8 cellular contexts compared by ENCODE assay signal in the genomic region with DNA sequence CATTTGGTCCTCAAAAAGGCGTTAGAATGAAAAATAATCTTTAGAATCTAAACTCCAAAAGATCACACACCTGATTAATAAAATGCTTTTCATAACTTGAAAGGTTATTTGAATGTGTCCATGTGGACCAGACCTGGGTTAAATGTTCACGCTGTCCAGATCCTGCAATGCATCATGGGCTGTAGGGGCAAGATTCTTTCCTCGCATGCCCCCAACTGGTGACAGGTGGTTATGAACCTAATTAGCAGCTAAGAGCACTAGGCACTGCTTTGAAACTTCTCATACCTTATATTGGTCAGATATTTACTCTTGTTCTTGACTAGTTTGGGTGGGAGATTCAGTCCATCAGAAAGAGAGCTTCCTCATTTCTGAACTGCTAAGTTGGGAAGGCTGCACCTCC. TPM values are rescaled to one million over a fixed set of nuclear protein-coding genes. Genes with fewer than 3 reads are reported as not detected.
DNase-seq lines count a peak whose midpoint lies in the region; ATAC-seq and TF ChIP-seq lines count a peak whose summit lies in the region.

No MANE protein-coding gene starts in this region.

- no peaks in the 10 kb centered on the region for H3K36me3 Mint-ChIP-seq in activated naive CD4-positive, alpha-beta T cell treated with anti-CD3 and anti-CD28 coated beads, Interleukin-2, amount 50 U/mL, for 72 hours
- H3K36me3 Mint-ChIP-seq in glutamatergic neuron (ENCODE audit: unreplicated experiment), result no peaks in the 10 kb centered on the region

- no peaks in the 10 kb centered on the region for H3K9me3 ChIP-seq in mammary epithelial cell (replicated peaks; ENCODE audit: insufficient read depth, low read length)
- H3K9me3 ChIP-seq in effector memory CD4-positive, alpha-beta T cell (ENCODE audit: control insufficient read depth, low read length), result no peaks in the 10 kb centered on the region

- no peak overlapping the region for H3K9ac ChIP-seq in mammary epithelial cell (ENCODE audit: insufficient read depth, low read length)

- H2AFZ ChIP-seq in mammary epithelial cell (ENCODE audit: low read depth, low read length), result no peak overlapping the region

- no peaks in the 10 kb centered on the region for H3K79me2 ChIP-seq in mammary epithelial cell (ENCODE audit: insufficient read depth, low read length)

- CTCF ChIA-PET in mammary epithelial cell (lab: Charles Lee; ENCODE audit: low non-redundant PET), result interaction anchor here (0.6 kb wide), 1 partner anchor 130 kb away, joined by 3 read pairs; no protein-coding TSS in a partner anchor

- peak; percentile 67 to 73 for ATAC-seq in activated naive CD4-positive, alpha-beta T cell treated with anti-CD3 and anti-CD28 coated beads, Interleukin-2, amount 50 U/mL, for 72 hours
- peak; percentile 85 for ATAC-seq in GM21737 (IDR thresholded peaks at IDR 0.05; ENCODE audit: unreplicated experiment)
- peak; percentile 66 for ATAC-seq in stimulated activated naive CD8-positive, alpha-beta T cell treated with anti-CD3 and anti-CD28 coated beads, Interleukin-15, Interleukin-2, amounts not matched to agents 100 U/mL and 50 U/mL, for 24 hours

- no peaks in the 10 kb centered on the region for H3K27me3 Mint-ChIP-seq in glutamatergic neuron (ENCODE audit: unreplicated experiment)

- H3K27me3 ChIP-seq in mammary epithelial cell (ENCODE audit: insufficient read depth, low read length), result no peaks in the 10 kb centered on the region
- H3K27me3 ChIP-seq in effector memory CD4-positive, alpha-beta T cell (replicated peaks; ENCODE audit: control insufficient read depth, insufficient read depth, low read length, poor library complexity, severe bottlenecking), result no peaks in the 10 kb centered on the region

- in situ Hi-C loops in mammary epithelial cell (cut with MboI; ENCODE audit: low sequenced_read_pairs in 2 of 2), result no loop called here

- no TSS peak for BruUV-seq in mammary epithelial cell (replicated peaks; lab: Mats Ljungman, UMichigan)

- H3K4me3 Mint-ChIP-seq in glutamatergic neuron (ENCODE audit: unreplicated experiment), result no peak overlapping the region

- H3K4me1 Mint-ChIP-seq in glutamatergic neuron (ENCODE audit: low read depth, unreplicated experiment), result no peaks in the 10 kb centered on the region

- dilution Hi-C loops in mammary epithelial cell (cut with HindIII; ENCODE audit: low sequenced_read_pairs), result no loop called here

- no peaks in the 10 kb centered on the region for H3K4me1 ChIP-seq in mammary epithelial cell (ENCODE audit: insufficient read depth, low read length)
- no peaks in the 10 kb centered on the region for H3K4me1 ChIP-seq in effector memory CD4-positive, alpha-beta T cell (ENCODE audit: control insufficient read depth, insufficient read depth, low read length, poor library complexity, severe bottlenecking)

- no peak overlapping the region for H3K4me2 ChIP-seq in mammary epithelial cell (ENCODE audit: insufficient read depth, low read depth, low read length)

- DNase-seq in activated naive CD4-positive, alpha-beta T cell treated with anti-CD3 and anti-CD28 coated beads, Interleukin-2, amount 50 U/mL, for 72 hours (ENCODE audit: low spot score in 2 of 2), result peak in 1 of 2 donors; percentile 37
- no peak for DNase-seq in activated naive CD4-positive, alpha-beta T cell treated with anti-CD3 and anti-CD28 coated beads, Interleukin-2, amount 50 U/mL, for 16 hours
- DNase-seq in mammary epithelial cell, result no peak
- peak; percentile 49 for DNase-seq in stimulated activated naive CD8-positive, alpha-beta T cell treated with anti-CD3 and anti-CD28 coated beads, Interleukin-15, Interleukin-2, amounts not matched to agents 100 U/mL and 50 U/mL, for 24 hours
- no peak for DNase-seq in effector memory CD4-positive, alpha-beta T cell
- DNase-seq in glutamatergic neuron, result no peak

- H4K20me1 ChIP-seq in mammary epithelial cell (ENCODE audit: insufficient read depth, low read length), result no peaks in the 10 kb centered on the region

- TF ChIP-seq CTCF in LNCAP (IDR thresholded peaks at IDR 0.05) (peak; percentile 71), mammary epithelial cell (conservative IDR thresholded peaks at IDR 0.05 in 1 of 2, IDR thresholded peaks at IDR 0.05 in 1 of 2; ENCODE audit: extremely low read depth in 1 of 2, insufficient read depth in 1 of 2, low read depth in 1 of 2, low read length in 2 of 2) (peak; percentile 17 to 31), glutamatergic neuron (IDR thresholded peaks at IDR 0.05; ENCODE audit: partially characterized antibody, unreplicated experiment) (no peak)

- intact Hi-C loops in mammary epithelial cell (cut with micrococcal nuclease), result no loop called here

- H3K4me3 ChIP-seq in mammary epithelial cell (replicated peaks in 1 of 3; ENCODE audit: insufficient read depth in 1 of 3, low read depth in 2 of 3, low read length in 3 of 3), result no peak overlapping the region
- H3K4me3 ChIP-seq in effector memory CD4-positive, alpha-beta T cell (ENCODE audit: insufficient read depth, low read depth, low read length, poor library complexity, severe bottlenecking), result no peak overlapping the region

- H3K36me3 ChIP-seq in mammary epithelial cell (ENCODE audit: insufficient read depth, low read length), result no peaks in the 10 kb centered on the region
- H3K36me3 ChIP-seq in effector memory CD4-positive, alpha-beta T cell (ENCODE audit: control insufficient read depth, insufficient read depth, low read length), result no peaks in the 10 kb centered on the region

- no peak overlapping the region for H3K27ac ChIP-seq in mammary epithelial cell (ENCODE audit: insufficient read depth, low read depth, low read length)
- H3K27ac ChIP-seq in effector memory CD4-positive, alpha-beta T cell (ENCODE audit: insufficient read depth, low read length, poor library complexity, severe bottlenecking), result no peak overlapping the region

- H3K9me3 Mint-ChIP-seq in activated naive CD4-positive, alpha-beta T cell treated with anti-CD3 and anti-CD28 coated beads, Interleukin-2, amount 50 U/mL, for 72 hours, result no peaks in the 10 kb centered on the region
- H3K9me3 Mint-ChIP-seq in glutamatergic neuron (ENCODE audit: unreplicated experiment), result no peaks in the 10 kb centered on the region

- no peak overlapping the region for H3K27ac Mint-ChIP-seq in activated naive CD4-positive, alpha-beta T cell treated with anti-CD3 and anti-CD28 coated beads, Interleukin-2, amount 50 U/mL, for 72 hours
- H3K27ac Mint-ChIP-seq in glutamatergic neuron (ENCODE audit: unreplicated experiment), result no peak overlapping the region

- 50% methylated on average over 3 of the region's 3 CpGs for WGBS in mammary epithelial cell (ENCODE audit: low coverage, missing lambda C conversion rate)

RNA-seq across cellular contexts. Expression of gene PIP5K1B, which starts 19.3 kb away (rescaled TPM):
- 1 to 10 TPM in 1 of 2 donors, under 1 TPM in 1; 0.55 to 2.1 TPM for total RNA-seq in activated naive CD4-positive, alpha-beta T cell treated with anti-CD3 and anti-CD28 coated beads, Interleukin-2, amount 50 U/mL, for 72 hours
- total RNA-seq in mammary epithelial cell (under 1 TPM in 1 of 2 donors, not detected in 1; 0.17 TPM), glutamatergic neuron (ENCODE audit: unreplicated experiment) (0.27 TPM)
- polyA plus RNA-seq in mammary epithelial cell, result not detected
- polyA minus RNA-seq in mammary epithelial cell, result not detected
